Comparison of ENCODE assay signal across 9 cellular contexts in the genomic region with DNA sequence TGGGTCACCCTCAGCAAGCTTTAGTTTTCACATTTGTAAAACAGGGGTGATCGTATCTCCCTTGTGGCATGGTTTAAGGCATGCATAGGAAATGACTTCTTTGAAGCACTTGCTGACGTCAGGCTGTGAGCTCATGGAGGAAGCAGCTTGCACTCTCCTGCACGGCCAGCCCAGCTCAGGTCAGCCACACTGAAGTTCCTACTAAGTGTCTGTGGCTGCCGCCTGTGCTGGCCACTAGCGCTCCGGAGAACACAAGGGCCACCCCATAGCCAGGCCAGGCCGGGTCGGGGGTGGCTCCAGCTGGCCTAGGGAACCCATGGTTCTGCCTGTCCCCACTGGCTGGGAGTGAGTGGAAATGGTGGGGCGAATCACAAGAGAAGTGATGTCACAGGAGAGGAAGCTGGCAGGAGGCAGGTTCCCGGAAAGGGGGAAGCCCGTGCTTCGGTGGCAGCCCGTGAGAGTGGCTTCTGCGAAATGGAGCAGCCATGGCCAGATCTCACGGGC. TPM values are rescaled to one million over a fixed set of nuclear protein-coding genes. Genes with fewer than 3 reads are reported as not detected.
A peak's percentile ranks its signal among the peaks of the same experiment; 100 is the strongest.
DNase-seq lines count a peak whose midpoint lies in the region; ATAC-seq and TF ChIP-seq lines count a peak whose summit lies in the region.
"Had no signal": no experiment of that assay in that cellular context is flagged by ENCODE, and none has a peak within 500 bp of the region (broad histone marks: within the 10 kb centered on the region; RNA-seq: fewer than 3 reads in every experiment).

No MANE protein-coding gene starts in this region.

- CTCF ChIA-PET in PC-3 (lab: Charles Lee) = no interaction called here

- H3K27ac ChIP-seq in DND-41 (ENCODE audit: low read length) = no peak overlapping the region
- H3K27ac ChIP-seq in brain microvascular endothelial cell = no peak overlapping the region
- H3K27ac ChIP-seq in PC-3 (ENCODE audit: low read length) = no peak overlapping the region

- ATAC-seq in DND-41 (ENCODE audit: insufficient read depth, low read depth) (peak; percentile 23; the same call in 1 of the 3 replicates), PC-3 (no peak)

- peaks cover 5% of the 10 kb centered on the region for H3K4me1 ChIP-seq in DND-41 (ENCODE audit: insufficient read depth, low read length)
- no peaks in the 10 kb centered on the region for H3K4me1 ChIP-seq in PC-3 (ENCODE audit: insufficient read depth, low read length)

- in situ Hi-C loops in brain microvascular endothelial cell (cut with HindIII; ENCODE audit: low pct_ligation_motif_present, low sequenced_read_pairs) = no loop called here

- H3K9me3 ChIP-seq in DND-41 (ENCODE audit: insufficient read depth, low read length, severe bottlenecking) (no peaks in the 10 kb centered on the region), PC-3 (ENCODE audit: low read length) (no peaks in the 10 kb centered on the region)

- TF ChIP-seq CTCF in DND-41 (IDR thresholded peaks at IDR 0.05; ENCODE audit: borderline replicate concordance, extremely low read depth, low read length, poor library complexity, severe bottlenecking) (no peak), brain microvascular endothelial cell (IDR thresholded peaks at IDR 0.05; ENCODE audit: low read depth, low read length, missing control alignments) (no peak), PC-3 (conservative IDR thresholded peaks at IDR 0.05; ENCODE audit: low read depth, low read length) (no peak)

- H4K20me1 ChIP-seq in DND-41 (ENCODE audit: insufficient read depth, low read length) = no peaks in the 10 kb centered on the region
- H4K20me1 ChIP-seq in PC-3 (ENCODE audit: low read length) = no peaks in the 10 kb centered on the region

- DNase-seq in DND-41 (no peak), brain microvascular endothelial cell (peak; percentile 21), NCI-H2196 (lab: John Stamatoyannopoulos, UW; ENCODE audit: unreplicated experiment) (no peak), pons (ENCODE audit: low spot score) (no peak), NCI-H187 (lab: John Stamatoyannopoulos, UW) (no peak), PC-3 (no peak)
- peak; percentile 72 for DNase-seq in activated CD4-positive, CD25-positive, alpha-beta regulatory T cell treated with anti-CD3 and anti-CD28 coated beads, Interleukin-2, amount 50 U/mL, for 72 hours
- peak; percentile 35 to 74 (median 48) for DNase-seq in stimulated activated CD4-positive, alpha-beta T cell treated with anti-CD3 and anti-CD28 coated beads, Interleukin-1b, Interleukin-23, amount 100 ng/mL, for 24 hours (ENCODE audit: low read depth in 4 of 4, low spot score in 1 of 4)
- DNase-seq: NCI-H526 had no signal

- no peak overlapping the region for H3K9ac ChIP-seq in DND-41 (ENCODE audit: low read depth, low read length)
- no peak overlapping the region for H3K9ac ChIP-seq in PC-3 (ENCODE audit: low read length)

- H3K9me2 ChIP-seq in PC-3 (replicated peaks; ENCODE audit: low read length) = no peaks in the 10 kb centered on the region

- H3K4me3 ChIP-seq in DND-41 (ENCODE audit: low read depth in 1 of 2, low read length in 2 of 2) (no peak overlapping the region), brain microvascular endothelial cell (ENCODE audit: low read depth, low read length) (no peak overlapping the region), PC-3 (ENCODE audit: low read length) (no peak overlapping the region)

- peaks cover 8% of the 10 kb centered on the region for H3K27me3 ChIP-seq in DND-41 (ENCODE audit: insufficient read depth, low read length, poor library complexity)
- H3K27me3 ChIP-seq in brain microvascular endothelial cell (replicated peaks) = peaks cover 3% of the 10 kb centered on the region
- 0 out of 2 replicates have a peak, but pooled peaks cover 7% of the 10 kb centered on the region for H3K27me3 ChIP-seq in PC-3 (ENCODE audit: low read length)

- H2AFZ ChIP-seq in DND-41 (ENCODE audit: low read depth, low read length) (no peak overlapping the region), PC-3 (ENCODE audit: low read length) (no peak overlapping the region)

- no TSS peak for BruUV-seq in PC-3 (replicated peaks; lab: Mats Ljungman, UMichigan)

- no peaks in the 10 kb centered on the region for H3K36me3 ChIP-seq in DND-41 (ENCODE audit: insufficient read depth, low read length)
- no peaks in the 10 kb centered on the region for H3K36me3 ChIP-seq in brain microvascular endothelial cell (replicated peaks)
- H3K36me3 ChIP-seq in PC-3 (ENCODE audit: low read depth, low read length) = no peaks in the 10 kb centered on the region

- H3F3A ChIP-seq in PC-3 (ENCODE audit: low read length, unreplicated experiment) = no peaks in the 10 kb centered on the region

- POLR2A ChIA-PET in PC-3 (lab: Charles Lee; ENCODE audit: unreplicated experiment) = no interaction called here

- intact Hi-C loops in PC-3 (cut with micrococcal nuclease) = loop anchor here (10.0 kb wide), 1 partner anchor 115 kb away; no protein-coding TSS in a partner anchor

- H3K79me2 ChIP-seq in DND-41 (ENCODE audit: insufficient read depth, low read length) (no peaks in the 10 kb centered on the region), PC-3 (ENCODE audit: low read length) (no peaks in the 10 kb centered on the region)

- H3K4me2 ChIP-seq in DND-41 (ENCODE audit: insufficient read depth, low read length) = no peak overlapping the region
- no peak overlapping the region for H3K4me2 ChIP-seq in PC-3 (ENCODE audit: low read length)

RNA-seq across cellular contexts. Expression of gene KCTD17, which starts 28.2 kb away (rescaled TPM):
- total RNA-seq in PC-3 (2014; rRNA removed) = 22.1 and 25.9 TPM in 2 replicates

RNA-seq across cellular contexts. Expression of gene TMPRSS6, which starts 29.8 kb away (rescaled TPM):
- total RNA-seq in PC-3 (2014; rRNA removed) = 0.04 TPM in 1 of 2 replicates, not detected in the other

Comparison
In these comparisons a context has a peak if more than half of its experiments do, and no peak if none do; other contexts are left out.
1. DNase-seq: peak in activated CD4-positive, CD25-positive, alpha-beta regulatory T cell treated with anti-CD3 and anti-CD28 coated beads, Interleukin-2, amount 50 U/mL, for 72 hours (single experiment), brain microvascular endothelial cell (single experiment) and stimulated activated CD4-positive, alpha-beta T cell treated with anti-CD3 and anti-CD28 coated beads, Interleukin-1b, Interleukin-23, amount 100 ng/mL, for 24 hours (4 of 4); none in DND-41 (single experiment), NCI-H2196 (single experiment), pons (single experiment), NCI-H187 (0 of 2) and PC-3 (single experiment).